7 cellular contexts compared by ENCODE assay signal in the genomic region with DNA sequence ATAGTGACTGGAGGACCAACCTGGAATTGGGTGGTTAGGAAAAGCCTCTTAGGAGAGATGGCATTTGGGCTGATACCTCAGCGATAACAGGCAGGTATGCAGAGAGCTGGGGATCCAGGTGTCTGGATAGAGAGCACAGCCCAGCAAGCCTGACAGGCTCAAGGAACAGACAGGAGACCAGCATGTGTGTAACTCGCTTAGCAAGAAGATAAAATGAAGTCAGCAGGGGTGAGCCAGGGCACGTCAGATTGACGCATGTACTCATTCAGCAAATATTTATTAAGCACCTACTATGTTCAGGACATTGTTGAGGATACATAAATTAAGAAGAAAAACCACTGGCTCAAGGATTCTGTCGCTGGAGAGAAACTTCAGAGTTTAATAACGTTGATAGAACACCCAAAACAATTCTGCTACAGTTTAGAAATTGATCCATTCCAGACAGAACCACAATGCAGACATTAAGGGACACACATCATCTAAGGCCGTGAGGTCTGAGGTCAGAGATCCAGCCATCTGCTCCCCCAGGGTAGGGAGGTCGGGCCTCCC. TPM values are rescaled to one million over a fixed set of nuclear protein-coding genes. Genes with fewer than 3 reads are reported as not detected.
DNase-seq lines count a peak whose midpoint lies in the region; ATAC-seq and TF ChIP-seq lines count a peak whose summit lies in the region.

No MANE protein-coding gene starts in this region.

- H3K79me2 ChIP-seq in GM23338 (replicated peaks; ENCODE audit: insufficient read depth) (peaks cover 24% of the 10 kb centered on the region), smooth muscle cell (ENCODE audit: low read depth) (peaks cover 11% of the 10 kb centered on the region)

- H2AFZ ChIP-seq in GM23338 (peak overlapping the region; percentile 98), smooth muscle cell (ENCODE audit: low read depth) (peak overlapping the region; percentile 82)

- peaks cover 18% of the 10 kb centered on the region for H3K4me1 Mint-ChIP-seq in GM23338

- DNase-seq in GM23338 (ENCODE audit: low spot score) (no peak), right atrium auricular region (ENCODE audit: low spot score) (peak; percentile 60), smooth muscle cell (lab: John Stamatoyannopoulos, UW; ENCODE audit: unreplicated experiment) (no peak), amygdala (lab: John Stamatoyannopoulos, UW) (no peak), SW480 (ENCODE audit: low spot score) (no peak)
- no peak for DNase-seq in stimulated activated CD4-positive, alpha-beta T cell treated with anti-CD3 and anti-CD28 coated beads, Interleukin-12 subunit alpha, Interleukin-12 subunit beta, amount 100 ng/mL, for 4 hours

- no peaks in the 10 kb centered on the region for H3K9me2 ChIP-seq in GM23338 (ENCODE audit: insufficient read depth)

- H3K36me3 Mint-ChIP-seq in GM23338 (ENCODE audit: low read depth) = peaks cover 8% of the 10 kb centered on the region

- H3K27me3 ChIP-seq in GM23338 (ENCODE audit: insufficient read depth) (peaks cover 4% of the 10 kb centered on the region), right atrium auricular region (no peaks in the 10 kb centered on the region), smooth muscle cell (ENCODE audit: low read depth) (no peaks in the 10 kb centered on the region)

- H3K9me3 ChIP-seq in right atrium auricular region (no peaks in the 10 kb centered on the region), smooth muscle cell (replicated peaks; ENCODE audit: low read depth) (no peaks in the 10 kb centered on the region)

- H3K27ac Mint-ChIP-seq in GM23338 = no peak overlapping the region; the same call in 1 of the 2 replicates

- peaks cover 81% of the 10 kb centered on the region for H3K9me3 Mint-ChIP-seq in GM23338

- peak overlapping the region; percentile 92 for H3K9ac ChIP-seq in smooth muscle cell (ENCODE audit: low read depth)

- ATAC-seq in GM23338 = no peak; the same call in 2 of the 3 replicates

- H3K27ac ChIP-seq in GM23338 (ENCODE audit: low read depth) (no peak overlapping the region), right atrium auricular region (peak overlapping the region; percentile 95), smooth muscle cell (ENCODE audit: low read depth) (peak overlapping the region; percentile 97)

- H3K4me1 ChIP-seq in GM23338 (ENCODE audit: insufficient read depth) (peaks cover 16% of the 10 kb centered on the region), right atrium auricular region (peaks cover 0 to 17% of the 10 kb centered on the region in 2 donors), smooth muscle cell (ENCODE audit: low read depth) (no peaks in the 10 kb centered on the region)

- no peak for TF ChIP-seq CTCF in GM23338 (conservative IDR thresholded peaks at IDR 0.05; ENCODE audit: low read depth in 2 of 2)
- no peak for TF ChIP-seq CTCF in WI38 (IDR thresholded peaks at IDR 0.05; ENCODE audit: low read depth, low read length)
- TF ChIP-seq CTCF in right atrium auricular region (IDR thresholded peaks at IDR 0.05) = no peak
- TF ChIP-seq CTCF in smooth muscle cell (IDR thresholded peaks at IDR 0.05; ENCODE audit: borderline replicate concordance, insufficient read depth, poor library complexity, severe bottlenecking) = no peak

- H3F3A ChIP-seq in GM23338 (replicated peaks; ENCODE audit: low read depth) (peaks cover 6% of the 10 kb centered on the region; the same call in 1 of the 2 replicates), smooth muscle cell (ENCODE audit: low read depth) (no peaks in the 10 kb centered on the region)

- peaks cover 3% of the 10 kb centered on the region; the same call in 1 of the 2 replicates for H3K36me3 ChIP-seq in GM23338 (ENCODE audit: insufficient read depth)
- H3K36me3 ChIP-seq in right atrium auricular region = no peaks in the 10 kb centered on the region
- H3K36me3 ChIP-seq in smooth muscle cell (ENCODE audit: low read depth) = no peaks in the 10 kb centered on the region

- H3K27me3 Mint-ChIP-seq in GM23338 (ENCODE audit: insufficient read depth, low read depth, poor library complexity) = peaks cover 15% of the 10 kb centered on the region

- H3K4me3 Mint-ChIP-seq in GM23338 = peak overlapping the region; percentile 71

- H4K20me1 ChIP-seq in GM23338 (replicated peaks; ENCODE audit: insufficient read depth) (peaks cover 2% of the 10 kb centered on the region; the same call in 1 of the 2 replicates), smooth muscle cell (ENCODE audit: low read depth) (no peaks in the 10 kb centered on the region)

- peak overlapping the region; percentile 97 for H3K4me2 ChIP-seq in GM23338
- peak overlapping the region; percentile 83 for H3K4me2 ChIP-seq in smooth muscle cell

- 38% methylated on average over 8 of the region's 8 CpGs for WGBS in smooth muscle cell (ENCODE audit: low lambda C conversion rate)

- H3K4me3 ChIP-seq in GM23338 (peak overlapping the region; percentile 89), WI38 (ENCODE audit: low read depth, low read length) (peak overlapping the region; percentile 73), right atrium auricular region (peak overlapping the region; percentile 65 to 70), smooth muscle cell (peak overlapping the region; percentile 70)

TF ChIP-seq in GM23338, 12 proteins besides CTCF, POLR2A, EP300 and RAD21 (continues in another document):
- TF ChIP-seq EZH2phosphoT487 (IDR thresholded peaks at IDR 0.05; ENCODE audit: unreplicated experiment) (no peak), NANOG (IDR thresholded peaks at IDR 0.05; ENCODE audit: borderline replicate concordance) (no peak)
- TF ChIP-seq, protein P1, sequence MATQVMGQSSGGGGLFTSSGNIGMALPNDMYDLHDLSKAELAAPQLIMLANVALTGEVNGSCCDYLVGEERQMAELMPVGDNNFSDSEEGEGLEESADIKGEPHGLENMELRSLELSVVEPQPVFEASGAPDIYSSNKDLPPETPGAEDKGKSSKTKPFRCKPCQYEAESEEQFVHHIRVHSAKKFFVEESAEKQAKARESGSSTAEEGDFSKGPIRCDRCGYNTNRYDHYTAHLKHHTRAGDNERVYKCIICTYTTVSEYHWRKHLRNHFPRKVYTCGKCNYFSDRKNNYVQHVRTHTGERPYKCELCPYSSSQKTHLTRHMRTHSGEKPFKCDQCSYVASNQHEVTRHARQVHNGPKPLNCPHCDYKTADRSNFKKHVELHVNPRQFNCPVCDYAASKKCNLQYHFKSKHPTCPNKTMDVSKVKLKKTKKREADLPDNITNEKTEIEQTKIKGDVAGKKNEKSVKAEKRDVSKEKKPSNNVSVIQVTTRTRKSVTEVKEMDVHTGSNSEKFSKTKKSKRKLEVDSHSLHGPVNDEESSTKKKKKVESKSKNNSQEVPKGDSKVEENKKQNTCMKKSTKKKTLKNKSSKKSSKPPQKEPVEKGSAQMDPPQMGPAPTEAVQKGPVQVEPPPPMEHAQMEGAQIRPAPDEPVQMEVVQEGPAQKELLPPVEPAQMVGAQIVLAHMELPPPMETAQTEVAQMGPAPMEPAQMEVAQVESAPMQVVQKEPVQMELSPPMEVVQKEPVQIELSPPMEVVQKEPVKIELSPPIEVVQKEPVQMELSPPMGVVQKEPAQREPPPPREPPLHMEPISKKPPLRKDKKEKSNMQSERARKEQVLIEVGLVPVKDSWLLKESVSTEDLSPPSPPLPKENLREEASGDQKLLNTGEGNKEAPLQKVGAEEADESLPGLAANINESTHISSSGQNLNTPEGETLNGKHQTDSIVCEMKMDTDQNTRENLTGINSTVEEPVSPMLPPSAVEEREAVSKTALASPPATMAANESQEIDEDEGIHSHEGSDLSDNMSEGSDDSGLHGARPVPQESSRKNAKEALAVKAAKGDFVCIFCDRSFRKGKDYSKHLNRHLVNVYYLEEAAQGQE (IDR thresholded peaks at IDR 0.05; ENCODE audit: unreplicated experiment) = no peak

RNA-seq across cellular contexts. Expression of a gene that starts 1.1 kb away (rescaled TPM):
- total RNA-seq in GM23338 (2014; rRNA removed; shearing (Covaris generic)) = 31.0 and 36.8 TPM in 2 replicates
- polyA plus RNA-seq in GM23338 (2016; fragmentation: Nextera tagmentation; extraction: Ambion mirVana) (11.2 and 12.8 TPM in 2 replicates), smooth muscle cell (16.3 and 17.2 TPM in 2 replicates)
- total RNA-seq in right atrium auricular region (10 to 100 TPM; 45.1 to 54.1 TPM), smooth muscle cell (15.7 and 19.1 TPM in 2 replicates)
